In genomic region chr5:138339086-138339456, GRCh38 we compare ENCODE assay signal across 8 cellular contexts. TPM values are rescaled to one million over a fixed set of nuclear protein-coding genes. Genes with fewer than 3 reads are reported as not detected.
A peak's percentile ranks its signal among the peaks of the same experiment; 100 is the strongest.
DNase-seq lines count a peak whose midpoint lies in the region; ATAC-seq and TF ChIP-seq lines count a peak whose summit lies in the region.

No MANE protein-coding gene starts in this region.

- ATAC-seq in heart left ventricle (no peak), Right ventricle myocardium superior (ENCODE audit: poor library complexity) (no peak), GM18519 (IDR thresholded peaks at IDR 0.05; ENCODE audit: low FRiP score, unreplicated experiment) (no peak)

- H3K9me3 ChIP-seq in heart left ventricle (no peaks in the 10 kb centered on the region), ascending aorta (no peaks in the 10 kb centered on the region)

- H3K4me1 ChIP-seq in heart left ventricle, result peaks cover 0 to 34% (median 22%) of the 10 kb centered on the region in 12 donors
- peaks cover 0 to 8% of the 10 kb centered on the region in 2 donors for H3K4me1 ChIP-seq in ascending aorta

- H3K27ac ChIP-seq in heart left ventricle (peak overlapping the region in 11 of 12 donors; percentile 82 to 98 (median 95)), ascending aorta (peak overlapping the region; percentile 94 to 95), temporal lobe (ENCODE audit: low read depth, low read length) (peak overlapping the region; percentile 99)

- WGBS in heart left ventricle, 4 donors, result 4 to 6% (median 5%) methylated on average over 8 of the region's 8 CpGs

- intact Hi-C loops in heart left ventricle (cut with DNase I) (loop anchor here in 1 of 10 donors (10.0 kb wide), 1 partner anchor 206 kb away; the partner anchor contains the start of gene ETF1), Right ventricle myocardium superior (cut with DNase I) (no loop called here), ascending aorta (cut with DNase I) (loop anchor here (5.0 to 10.0 kb wide), 2 partner anchors 127 to 714 kb away; partner anchors contain the start of gene CDC23)

- H3K27me3 ChIP-seq in heart left ventricle, result no peaks in the 10 kb centered on the region
- no peaks in the 10 kb centered on the region for H3K27me3 ChIP-seq in ascending aorta
- no peaks in the 10 kb centered on the region for H3K27me3 ChIP-seq in kidney epithelial cell (ENCODE audit: control insufficient read depth, insufficient read depth, low read length)

- DNase-seq in heart left ventricle (no peak), Right ventricle myocardium superior (no peak), ascending aorta (ENCODE audit: low spot score in 2 of 2) (no peak), kidney epithelial cell (ENCODE audit: low read depth) (no peak), SW 1271 (lab: John Stamatoyannopoulos, UW) (no peak)
- no peak for DNase-seq in activated CD4-positive, CD25-positive, alpha-beta regulatory T cell (lab: John Stamatoyannopoulos, UW)

- H3K4me3 ChIP-seq in heart left ventricle (peak overlapping the region in 11 of 12 donors; percentile 65 to 99 (median 87)), ascending aorta (peak overlapping the region; percentile 87 to 93), kidney epithelial cell (ENCODE audit: low read depth, low read length) (peak overlapping the region; percentile 79)

- TF ChIP-seq CTCF in heart left ventricle (IDR thresholded peaks at IDR 0.05) (no peak), ascending aorta (IDR thresholded peaks at IDR 0.05) (no peak), kidney epithelial cell (IDR thresholded peaks at IDR 0.05; ENCODE audit: insufficient read depth, low read length, poor library complexity, severe bottlenecking) (no peak)

- TF ChIP-seq POLR2A in heart left ventricle (IDR thresholded peaks at IDR 0.05), result no peak

- peaks cover 0 to 33% (median 27%) of the 10 kb centered on the region in 9 donors for H3K36me3 ChIP-seq in heart left ventricle
- peaks cover 13 to 21% of the 10 kb centered on the region in 2 donors for H3K36me3 ChIP-seq in ascending aorta
- peaks cover 3% of the 10 kb centered on the region for H3K36me3 ChIP-seq in kidney epithelial cell (ENCODE audit: control insufficient read depth, insufficient read depth, low read length)

RNA-seq across cellular contexts. Expression of gene FAM53C, which starts 1.0 kb away (rescaled TPM):
- total RNA-seq in heart left ventricle (10 to 100 TPM; 21.5 to 41.0 (median 26.2) TPM), Right ventricle myocardium superior (27.9 TPM), ascending aorta (40.0 TPM), kidney epithelial cell (26.3 and 36.8 TPM in 2 replicates), temporal lobe (16.0 TPM)
- 10 to 100 TPM; 15.0 to 18.3 TPM for polyA plus RNA-seq in heart left ventricle

RNA-seq across cellular contexts. Expression of gene CDC25C, which starts 7.5 kb away (rescaled TPM):
- total RNA-seq in heart left ventricle (1 to 10 TPM in 1 of 9 donors, under 1 TPM in 3, not detected in 5; 0.19 to 2.5 (median 0.58) TPM), Right ventricle myocardium superior (0.16 TPM), ascending aorta (not detected), kidney epithelial cell (1.9 and 2.0 TPM in 2 replicates), temporal lobe (0.98 TPM)
- polyA plus RNA-seq in heart left ventricle, result under 1 TPM in 1 of 2 donors, not detected in 1; 0.08 TPM

RNA-seq across cellular contexts. Expression of gene KDM3B, which starts 13.4 kb away (rescaled TPM):
- total RNA-seq in heart left ventricle (10 to 100 TPM; 31.9 to 65.1 (median 52.6) TPM), Right ventricle myocardium superior (36.9 TPM), ascending aorta (33.4 TPM), kidney epithelial cell (44.3 and 45.1 TPM in 2 replicates), temporal lobe (70.6 TPM)
- 10 to 100 TPM; 17.0 to 18.2 TPM for polyA plus RNA-seq in heart left ventricle
